In genomic region chr6:34580707-34581560, GRCh38 we compare ENCODE assay signal across 30 cellular contexts. TPM values are rescaled to one million over a fixed set of nuclear protein-coding genes. Genes with fewer than 3 reads are reported as not detected.
DNase-seq lines count a peak whose midpoint lies in the region; ATAC-seq, FAIRE-seq and TF ChIP-seq lines count a peak whose summit lies in the region.
"Had no signal": no experiment of that assay in that cellular context is flagged by ENCODE, and none has a peak within 500 bp of the region (broad histone marks: within the 10 kb centered on the region; RNA-seq: fewer than 3 reads in every experiment).

No MANE protein-coding gene starts in this region.

- DNase-seq in DMS79 (lab: John Stamatoyannopoulos, UW) (peak; percentile 16), DMS79 treated with DMSO at 0.1 percent for 48 hours (lab: John Stamatoyannopoulos, UW) (no peak), NCI-H69 (lab: John Stamatoyannopoulos, UW) (peak; percentile 84), H1 (ENCODE audit: low read depth in 1 of 2, low spot score in 2 of 2) (no peak), nephron progenitor cell (no peak), NCI-H2029 (lab: John Stamatoyannopoulos, UW) (no peak), ACHN (no peak)
- DNase-seq: activated CD4-positive, alpha-beta memory T cell treated with anti-CD3 and anti-CD28 coated beads for 36 hours; activated naive CD4-positive, alpha-beta T cell treated with anti-CD3 and anti-CD28 coated beads for 36 hours; activated T-cell treated with anti-CD3 and anti-CD28 coated beads, Interleukin-2, amount 50 U/mL, for 1 hour; GDM1; islet precursor cell; MG63; NCI-H1694; stimulated activated CD4-positive, alpha-beta T cell treated with anti-CD3 and anti-CD28 coated beads, Interleukin-2, amount 100 ng/mL, for 24 hours; transverse colon had no signal

- H2BK20ac ChIP-seq in H1 (ENCODE audit: low read length): no peak overlapping the region

- no peak overlapping the region for H3K18ac ChIP-seq in H1 (ENCODE audit: extremely low read depth, low read length)

- no peaks in the 10 kb centered on the region for H3K27me3 Mint-ChIP-seq in nephron progenitor cell (ENCODE audit: low read depth, poor library complexity)
- H3K27me3 Mint-ChIP-seq: activated CD4-positive, alpha-beta memory T cell treated with anti-CD3 and anti-CD28 coated beads for 36 hours; IgD-negative memory B cell; natural killer cell treated with Interleukin-12 subunit alpha and Interleukin-12 subunit beta and Interleukin-15 and Interleukin-18, amount 100 ng/mL, for 72 hours; progenitor cell of endocrine pancreas; stimulated activated naive CD8-positive, alpha-beta T cell treated with anti-CD3 and anti-CD28 coated beads, Interleukin-15, Interleukin-2, amounts not matched to agents 100 ng/mL and 50 ng/mL, for 24 hours had no signal

- H3K27me3 ChIP-seq in H1 (replicated peaks in 1 of 4; ENCODE audit: control insufficient read depth in 3 of 4, extremely low read depth in 1 of 4, insufficient read depth in 3 of 4, low read length in 3 of 4): no peaks in the 10 kb centered on the region
- H3K27me3 ChIP-seq: MG63, transverse colon had no signal

- H3K9ac ChIP-seq in H1 (replicated peaks in 1 of 4; ENCODE audit: extremely low read depth in 1 of 4, low read depth in 3 of 4, low read length in 3 of 4): peak overlapping the region in 1 of 4 experiments; percentile 24; a peak in 2 of 7 replicates

- no peaks in the 10 kb centered on the region for H3K9me3 ChIP-seq in H1 (ENCODE audit: insufficient read depth in 2 of 2, low read depth in 1 of 2, low read length in 1 of 2)
- H3K9me3 ChIP-seq: HAP-1, MG63, transverse colon had no signal

- H4K20me1 ChIP-seq in H1 (replicated peaks in 1 of 2; ENCODE audit: control insufficient read depth in 1 of 2, insufficient read depth in 2 of 2, low read length in 2 of 2): peaks cover 0 to 5% of the 10 kb centered on the region in 2 experiments

- H2AK5ac ChIP-seq in H1 (ENCODE audit: low read depth, low read length): no peak overlapping the region; the same call in 1 of the 2 replicates

- H2BK15ac ChIP-seq in H1 (ENCODE audit: low read length): no peak overlapping the region

- H4K91ac ChIP-seq in H1 (replicated peaks; ENCODE audit: insufficient read length, low read length): peak overlapping the region; percentile 20

- no peak overlapping the region for H3K23ac ChIP-seq in H1 (ENCODE audit: insufficient read length)

- H4K5ac ChIP-seq in H1 (ENCODE audit: insufficient read length, low read depth, low read length): no peak overlapping the region

- H3K4me1 ChIP-seq in H1 (replicated peaks in 1 of 4; ENCODE audit: control insufficient read depth in 3 of 4, insufficient read depth in 4 of 4, low read length in 3 of 4): peaks cover 0 to 9% (median 5%) of the 10 kb centered on the region in 4 experiments; a peak in 5 of 7 replicates
- H3K4me1 ChIP-seq: HAP-1 had no signal

- H3K56ac ChIP-seq in H1 (replicated peaks; ENCODE audit: insufficient read length, low read depth, low read length): no peak overlapping the region

- TF ChIP-seq CTCF in H1 (IDR thresholded peaks at IDR 0.05; ENCODE audit: control extremely low read depth in 1 of 3, insufficient read depth in 1 of 3, low read depth in 1 of 3, low read length in 3 of 3): no peak
- no peak for TF ChIP-seq CTCF in nephron progenitor cell (IDR thresholded peaks at IDR 0.05)

- peak overlapping the region; percentile 57 for H3K27ac Mint-ChIP-seq in nephron progenitor cell
- H3K27ac Mint-ChIP-seq: activated CD4-positive, alpha-beta memory T cell treated with anti-CD3 and anti-CD28 coated beads for 36 hours; activated naive CD4-positive, alpha-beta T cell treated with anti-CD3 and anti-CD28 coated beads for 36 hours; natural killer cell treated with Interleukin-12 subunit alpha and Interleukin-12 subunit beta and Interleukin-15 and Interleukin-18, amount 100 ng/mL, for 72 hours; stimulated activated naive CD8-positive, alpha-beta T cell treated with anti-CD3 and anti-CD28 coated beads, Interleukin-15, Interleukin-2, amounts not matched to agents 100 ng/mL and 50 ng/mL, for 24 hours had no signal

- no peak overlapping the region for H2BK5ac ChIP-seq in H1 (ENCODE audit: low read depth, low read length)

- CTCF ChIA-PET in H1 (lab: Charles Lee; ENCODE audit: partially characterized antibody): interaction anchor here (0.9 to 4.3 kb wide), 12 partner anchors 11 to 331 kb away, joined by 3 to 14 read pairs (median 5); partner anchors contain the start of gene SPDEF

- no peak overlapping the region for H2AFZ ChIP-seq in H1 (ENCODE audit: low read length)

- no peak overlapping the region for H2BK12ac ChIP-seq in H1 (ENCODE audit: low read depth, low read length)

- H3K79me1 ChIP-seq in H1 (ENCODE audit: low read depth, low read length): peaks cover 2% of the 10 kb centered on the region

- TF ChIP-seq POLR2A in H1 (IDR thresholded peaks at IDR 0.05; ENCODE audit: control extremely low read depth in 1 of 2, low read depth in 2 of 2, low read length in 2 of 2): no peak

- no peak for FAIRE-seq in H1 (lab: Jason Lieb, UNC)
- FAIRE-seq: astrocyte, endometrium had no signal

- 88% methylated on average over 6 of the region's 6 CpGs; no CpG with 5 or more reads in 1 of the 2 experiments for WGBS in H1 (ENCODE audit: extremely low coverage in 1 of 2, insufficient coverage in 1 of 2, insufficient read length in 1 of 2, insufficient replicate concordance in 2 of 2, low coverage in 1 of 2, low lambda C conversion rate in 2 of 2, missing lambda C conversion rate in 1 of 2), 2 experiments

- H3K36me3 ChIP-seq in H1 (ENCODE audit: control insufficient read depth in 2 of 4, insufficient read depth in 4 of 4, low read length in 3 of 4): no peaks in the 10 kb centered on the region
- H3K36me3 ChIP-seq: HAP-1, MG63, transverse colon had no signal

- no peaks in the 10 kb centered on the region for H3K36me3 Mint-ChIP-seq in nephron progenitor cell (ENCODE audit: low read depth)
- H3K36me3 Mint-ChIP-seq: activated CD4-positive, alpha-beta memory T cell treated with anti-CD3 and anti-CD28 coated beads for 36 hours; IgD-negative memory B cell; natural killer cell treated with Interleukin-12 subunit alpha and Interleukin-12 subunit beta and Interleukin-15 and Interleukin-18, amount 100 ng/mL, for 72 hours had no signal

- in situ Hi-C loops in ACHN (cut with HindIII; ENCODE audit: low pct_ligation_motif_present, low pct_unique_long_range_greater_than_20kb, low sequenced_read_pairs): no loop called here

- H3K4me3 ChIP-seq in H1 (ENCODE audit: extremely low read depth in 1 of 4, insufficient read depth in 2 of 4, low read depth in 3 of 4, low read length in 4 of 4): no peak overlapping the region
- H3K4me3 ChIP-seq: coronary artery, HAP-1, MG63, transverse colon had no signal

- no peak overlapping the region for H3K4ac ChIP-seq in H1 (replicated peaks; ENCODE audit: insufficient read length, low read depth, low read length)

- H3K9me3 Mint-ChIP-seq in nephron progenitor cell: no peaks in the 10 kb centered on the region
- H3K9me3 Mint-ChIP-seq: activated CD4-positive, alpha-beta memory T cell treated with anti-CD3 and anti-CD28 coated beads for 36 hours; activated naive CD4-positive, alpha-beta T cell treated with anti-CD3 and anti-CD28 coated beads for 36 hours; IgD-negative memory B cell; natural killer cell treated with Interleukin-12 subunit alpha and Interleukin-12 subunit beta and Interleukin-15 and Interleukin-18, amount 100 ng/mL, for 72 hours; stimulated activated naive CD8-positive, alpha-beta T cell treated with anti-CD3 and anti-CD28 coated beads, Interleukin-15, Interleukin-2, amounts not matched to agents 100 ng/mL and 50 ng/mL, for 24 hours had no signal

- no peaks in the 10 kb centered on the region for H3K79me2 ChIP-seq in H1 (ENCODE audit: control insufficient read depth in 1 of 2, insufficient read depth in 2 of 2, low read length in 2 of 2)

- no peak overlapping the region for H3K27ac ChIP-seq in H1 (ENCODE audit: low read depth, low read length)
- H3K27ac ChIP-seq: 22Rv1, coronary artery, HL-60, transverse colon, VCaP had no signal

- TF ChIP-seq RAD21 in H1 (IDR thresholded peaks at IDR 0.05 in 1 of 2, conservative IDR thresholded peaks at IDR 0.05 in 1 of 2; ENCODE audit: low read depth in 2 of 2, low read length in 2 of 2): no peak

- no peak for ATAC-seq in HG02678 (IDR thresholded peaks at IDR 0.05; ENCODE audit: unreplicated experiment)

- H3K4me1 Mint-ChIP-seq in nephron progenitor cell: peaks cover 48% of the 10 kb centered on the region

- no peak overlapping the region for H4K8ac ChIP-seq in H1 (ENCODE audit: extremely low read depth, insufficient read depth, low read length)

- no peak overlapping the region for H3K4me2 ChIP-seq in H1 (ENCODE audit: insufficient read depth in 1 of 2, low read depth in 2 of 2, low read length in 2 of 2)

- H2BK120ac ChIP-seq in H1 (replicated peaks; ENCODE audit: low read depth, low read length): no peak overlapping the region

- H3K4me3 Mint-ChIP-seq in nephron progenitor cell: no peak overlapping the region
- H3K4me3 Mint-ChIP-seq: activated CD4-positive, alpha-beta memory T cell treated with anti-CD3 and anti-CD28 coated beads for 36 hours; activated naive CD4-positive, alpha-beta T cell treated with anti-CD3 and anti-CD28 coated beads for 36 hours; IgD-negative memory B cell; natural killer cell treated with Interleukin-12 subunit alpha and Interleukin-12 subunit beta and Interleukin-15 and Interleukin-18, amount 100 ng/mL, for 72 hours; stimulated activated naive CD8-positive, alpha-beta T cell treated with anti-CD3 and anti-CD28 coated beads, Interleukin-15, Interleukin-2, amounts not matched to agents 100 ng/mL and 50 ng/mL, for 24 hours had no signal

- POLR2A ChIA-PET in H1 (lab: Charles Lee; ENCODE audit: partially characterized antibody): interaction anchor here (1.2 to 1.8 kb wide), 4 partner anchors 9 to 155 kb away, joined by 3 to 6 read pairs (median 4); partner anchors contain the start of genes PACSIN1 and RPS10

- H3K14ac ChIP-seq in H1 (ENCODE audit: insufficient read length): no peak overlapping the region

- H3K23me2 ChIP-seq in H1 (ENCODE audit: low read depth, low read length): no peaks in the 10 kb centered on the region

- no peak for TF ChIP-seq EP300 in H1 (IDR thresholded peaks at IDR 0.05; ENCODE audit: borderline replicate concordance in 1 of 2, low read depth in 2 of 2, low read length in 2 of 2)

TF ChIP-seq in H1, 55 proteins besides CTCF, POLR2A, EP300 and RAD21 (continues in another document):
- TF ChIP-seq TCF12 (IDR thresholded peaks at IDR 0.05; ENCODE audit: low read depth, low read length): no peak

RNA-seq across cellular contexts. Expression of gene SPDEF, which starts 24.8 kb away (rescaled TPM):
- 0.15 TPM in 1 of 2 replicates, not detected in the other for total RNA-seq in H1 (2021; fragmentation: NEBNext Ultra II Directional; extraction: Animal tissue kit (Norgen Biotek cat#: 25700))
- 0.30 TPM in 2 replicates for polyA plus RNA-seq in H1 (2011; rRNA removed)
- polyA plus RNA-seq in H1 (2011; cell fraction: cytosol; rRNA removed): 0.45 TPM
- 0.87 TPM for polyA plus RNA-seq in H1 (2011; cell fraction: nucleus; rRNA removed)
- 0.15 to 0.36 TPM (median 0.19 TPM) in 3 of 4 replicates, not detected in the other for polyA plus RNA-seq in H1 (2012, experiment 1 of 2)
- polyA plus RNA-seq in H1 (2012, experiment 2 of 2): not detected
- 0.06 TPM for polyA plus RNA-seq in H1 (2013, experiment 1 of 2)
- 0.06 TPM for polyA plus RNA-seq in H1 (2013, experiment 2 of 2)
- not detected in 2 replicates for polyA minus RNA-seq in H1 (2011; rRNA and poly(A)+ RNA removed)
- polyA minus RNA-seq in H1 (2011; cell fraction: cytosol; rRNA and poly(A)+ RNA removed): not detected
- 0.40 TPM for polyA minus RNA-seq in H1 (2011; cell fraction: nucleus; rRNA and poly(A)+ RNA removed)
- total RNA-seq: natural killer cell treated with Interleukin-12 subunit alpha and Interleukin-12 subunit beta and Interleukin-15 and Interleukin-18, amount 100 ng/mL, for 72 hours; skeletal muscle tissue had no signal
- polyA plus RNA-seq: BJ, IgD-negative memory B cell had no signal

Comparison
In these comparisons a context has a peak if more than half of its experiments do, and no peak if none do; other contexts are left out.
1. DNase-seq: peak in DMS79 (single experiment) and NCI-H69 (single experiment); none in DMS79 treated with DMSO at 0.1 percent for 48 hours (single experiment), H1 (0 of 2), nephron progenitor cell (single experiment), NCI-H2029 (single experiment) and ACHN (single experiment).